Comparison of ENCODE assay signal across 31 cellular contexts in the genomic region with DNA sequence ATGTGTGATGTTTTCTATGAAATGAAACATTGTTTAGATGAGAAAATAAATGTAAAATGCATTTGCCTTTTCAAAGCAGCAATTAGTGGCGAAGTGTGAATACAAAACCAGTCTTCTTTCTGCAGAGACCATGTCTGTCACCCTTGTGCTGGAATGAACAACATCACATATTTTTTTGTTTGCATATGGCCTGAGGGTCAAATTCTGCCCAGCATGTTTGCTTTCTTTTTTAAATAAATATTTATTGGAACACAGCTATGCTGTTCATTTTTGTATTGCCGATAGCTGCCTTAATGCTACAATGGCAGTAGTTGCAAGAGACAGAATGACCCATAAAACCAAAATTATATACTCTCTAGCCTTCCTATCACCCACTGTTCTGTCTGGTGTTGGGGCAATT.
"Had no signal": no experiment of that assay in that cellular context is flagged by ENCODE, and none has a peak within 500 bp of the region (broad histone marks: within the 10 kb centered on the region; RNA-seq: fewer than 3 reads in every experiment).

No MANE protein-coding gene starts in this region.

- H3K27ac Mint-ChIP-seq: neural progenitor cell; progenitor cell of endocrine pancreas; stimulated activated memory B cell treated with anti-CD40 and anti-IgM and Interleukin-4, amounts not matched to agents 10 μg/mL and 1 μg/mL and 100 μg/mL, for 72 hours; stimulated activated naive CD8-positive, alpha-beta T cell treated with anti-CD3 and anti-CD28 coated beads, Interleukin-15, amount 100 ng/mL, for 72 hours; type B pancreatic cell had no signal

- H3K36me3 ChIP-seq: neural progenitor cell, ovary, spleen, suprapubic skin, tibial artery, transverse colon, upper lobe of right lung, uterus had no signal

- H3K4me1 ChIP-seq: neural progenitor cell, parathyroid adenoma, psoas muscle, spleen, suprapubic skin, testis, tibial artery, transverse colon, upper lobe of right lung, uterus had no signal

- H3K27me3 ChIP-seq: neural progenitor cell, ovary, spleen, suprapubic skin, testis, tibial artery, transverse colon, upper lobe of right lung, uterus had no signal

- H3K9ac ChIP-seq: neural progenitor cell, parathyroid adenoma had no signal

- ATAC-seq: natural killer cell; psoas muscle; right cardiac atrium; sciatic nerve; stimulated activated memory B cell treated with anti-CD40 and anti-IgM and Interleukin-4, amounts not matched to agents 10 μg/mL and 1 μg/mL and 100 μg/mL, for 72 hours; stimulated activated naive CD8-positive, alpha-beta T cell treated with anti-CD3 and anti-CD28 coated beads, Interleukin-15, amount 100 ng/mL, for 72 hours; stimulated activated naive CD8-positive, alpha-beta T cell treated with anti-CD3 and anti-CD28 coated beads, Interleukin-15, Interleukin-2, amounts not matched to agents 100 U/mL and 50 U/mL, for 24 hours; upper lobe of right lung had no signal

- H3K4me3 Mint-ChIP-seq: natural killer cell; nephron; neural progenitor cell; stimulated activated memory B cell treated with anti-CD40 and anti-IgM and Interleukin-4, amounts not matched to agents 10 μg/mL and 1 μg/mL and 100 μg/mL, for 72 hours; stimulated activated naive CD8-positive, alpha-beta T cell treated with anti-CD3 and anti-CD28 coated beads, Interleukin-15, amount 100 ng/mL, for 72 hours; type B pancreatic cell had no signal

- H3K27ac ChIP-seq: neural progenitor cell, ovary, parathyroid adenoma, psoas muscle, skin epidermis, spleen, suprapubic skin, testis, tibial artery, transverse colon, upper lobe of right lung, uterus had no signal

- H3K4me3 ChIP-seq: neural progenitor cell, ovary, psoas muscle, skin epidermis, smooth muscle cell, spleen, suprapubic skin, tibial artery, transverse colon, upper lobe of right lung, uterus had no signal

- H3K36me3 Mint-ChIP-seq: stimulated activated memory B cell treated with anti-CD40 and anti-IgM and Interleukin-4, amounts not matched to agents 10 μg/mL and 1 μg/mL and 100 μg/mL, for 72 hours; type B pancreatic cell had no signal

- H3K27me3 Mint-ChIP-seq: progenitor cell of endocrine pancreas; stimulated activated memory B cell treated with anti-CD40 and anti-IgM and Interleukin-4, amounts not matched to agents 10 μg/mL and 1 μg/mL and 100 μg/mL, for 72 hours; stimulated activated naive CD8-positive, alpha-beta T cell treated with anti-CD3 and anti-CD28 coated beads, Interleukin-15, amount 100 ng/mL, for 72 hours; type B pancreatic cell had no signal

- H2AFZ ChIP-seq: neural progenitor cell, parathyroid adenoma had no signal

- H3K9me3 ChIP-seq: ovary, psoas muscle, testis, upper lobe of right lung, uterus had no signal

- DNase-seq: natural killer cell; occipital lobe; ovary; posterior cingulate gyrus; psoas muscle; right cardiac atrium; spleen; stimulated activated CD4-positive, alpha-beta T cell treated with anti-CD3 and anti-CD28 coated beads, Interleukin-12 subunit alpha, Interleukin-12 subunit beta, amount 100 ng/mL, for 4 hours; stimulated activated CD4-positive, alpha-beta T cell treated with anti-CD3 and anti-CD28 coated beads, Interleukin-1b, Interleukin-23, amount 100 ng/mL, for 48 hours; stimulated activated CD4-positive, alpha-beta T cell treated with anti-CD3 and anti-CD28 coated beads, Interleukin-4, amount 100 ng/mL, for 1 hour; stimulated activated CD4-positive, alpha-beta T cell treated with anti-CD3 and anti-CD28 coated beads, Interleukin-4, amount 100 ng/mL, for 4 hours; stimulated activated CD8-positive, alpha-beta memory T cell treated with anti-CD3 and anti-CD28 coated beads, Interleukin-4, amount 100 ng/mL, for 48 hours; stimulated activated naive CD4-positive, alpha-beta T cell; stimulated activated naive CD8-positive, alpha-beta T cell treated with anti-CD3 and anti-CD28 coated beads, Interleukin-15, amount 100 ng/mL, for 72 hours; stimulated activated naive CD8-positive, alpha-beta T cell treated with anti-CD3 and anti-CD28 coated beads, Interleukin-15, Interleukin-2, amounts not matched to agents 100 U/mL and 50 U/mL, for 24 hours; substantia nigra; testis; tibial artery; transverse colon; upper lobe of right lung; uterus had no signal

- H3K79me2 ChIP-seq: parathyroid adenoma had no signal

- H3K4me2 ChIP-seq: neural progenitor cell, smooth muscle cell had no signal

- H3K9me3 Mint-ChIP-seq: type B pancreatic cell had no signal

- H3K4me1 Mint-ChIP-seq: natural killer cell; nephron; neural progenitor cell; stimulated activated memory B cell treated with anti-CD40 and anti-IgM and Interleukin-4, amounts not matched to agents 10 μg/mL and 1 μg/mL and 100 μg/mL, for 72 hours; stimulated activated naive CD8-positive, alpha-beta T cell treated with anti-CD3 and anti-CD28 coated beads, Interleukin-15, amount 100 ng/mL, for 72 hours had no signal
